8 cellular contexts compared by ENCODE assay signal in genomic region chr11:57325735-57326048, GRCh38. TPM values are rescaled to one million over a fixed set of nuclear protein-coding genes. Genes with fewer than 3 reads are reported as not detected.
DNase-seq lines count a peak whose midpoint lies in the region; ATAC-seq and TF ChIP-seq lines count a peak whose summit lies in the region.

No MANE protein-coding gene starts in this region.

- H3K79me2 ChIP-seq in DND-41 (ENCODE audit: insufficient read depth, low read length), result peaks cover 17% of the 10 kb centered on the region

- intact Hi-C loops in aorta (cut with DNase I), result loop anchor here (10.0 kb wide), 2 partner anchors 329 to 339 kb away; partner anchors contain the start of genes CLP1 (in 1 of the 2) and ZDHHC5 (in 1 of the 2)

- peak overlapping the region; percentile 87 for H3K4me3 Mint-ChIP-seq in chondrocyte (ENCODE audit: unreplicated experiment)
- peak overlapping the region; percentile 71 for H3K4me3 Mint-ChIP-seq in mesothelial cell of epicardium

- H3K27ac Mint-ChIP-seq in chondrocyte (ENCODE audit: unreplicated experiment) (peak overlapping the region; percentile 98), mesothelial cell of epicardium (peak overlapping the region; percentile 99)

- peak overlapping the region; percentile 61 for H3K9ac ChIP-seq in DND-41 (ENCODE audit: low read depth, low read length)

- ATAC-seq in DND-41 (ENCODE audit: insufficient read depth, low read depth), result no peak
- peak; percentile 27 for ATAC-seq in aorta (ENCODE audit: low FRiP score)
- ATAC-seq in HG03175 (IDR thresholded peaks at IDR 0.05; ENCODE audit: unreplicated experiment), result no peak

- peaks cover 40% of the 10 kb centered on the region for H3K36me3 Mint-ChIP-seq in chondrocyte (ENCODE audit: low read depth)
- H3K36me3 Mint-ChIP-seq in mesothelial cell of epicardium, result peaks cover 38% of the 10 kb centered on the region

- peak overlapping the region; percentile 70 for H3K4me2 ChIP-seq in DND-41 (ENCODE audit: insufficient read depth, low read length)

- H3K4me3 ChIP-seq in DND-41 (ENCODE audit: low read depth in 1 of 2, low read length in 2 of 2), result peak overlapping the region; percentile 24 to 62; a peak in 3 of 4 replicates
- peak overlapping the region; percentile 89 for H3K4me3 ChIP-seq in LNCaP clone FGC (ENCODE audit: low read depth, low read length)
- no peak overlapping the region for H3K4me3 ChIP-seq in aorta (ENCODE audit: low read length in 2 of 2)

- H2AFZ ChIP-seq in DND-41 (ENCODE audit: low read depth, low read length), result peak overlapping the region; percentile 85

- WGBS in aorta, 2 donors, result 8 to 15% methylated on average over 6 of the region's 6 CpGs

- DNase-seq in DND-41 (no peak), LNCaP clone FGC (ENCODE audit: low read depth) (no peak), chondrocyte (ENCODE audit: low spot score) (no peak), mesothelial cell of epicardium (ENCODE audit: low spot score in 2 of 2, unreplicated experiment in 2 of 2) (no peak), aorta (peak in 1 of 2 donors; percentile 64), COLO829 (ENCODE audit: low spot score) (no peak), CD1c-positive myeloid dendritic cell (ENCODE audit: extremely low spot score) (no peak)

- H3K27me3 Mint-ChIP-seq in chondrocyte (ENCODE audit: low read depth), result no peaks in the 10 kb centered on the region
- H3K27me3 Mint-ChIP-seq in mesothelial cell of epicardium (ENCODE audit: low read depth), result no peaks in the 10 kb centered on the region

- H3K36me3 ChIP-seq in DND-41 (ENCODE audit: insufficient read depth, low read length), result peaks cover 51% of the 10 kb centered on the region
- H3K36me3 ChIP-seq in aorta (ENCODE audit: control insufficient read depth in 1 of 2, insufficient read depth in 2 of 2, low read length in 1 of 2), result peaks cover 0 to 6% of the 10 kb centered on the region in 2 donors

- H3K27ac ChIP-seq in DND-41 (ENCODE audit: low read length), result peak overlapping the region; percentile 82
- peak overlapping the region; percentile 87 to 97 for H3K27ac ChIP-seq in aorta (ENCODE audit: low read depth in 1 of 2, low read length in 2 of 2)

- peaks cover 48% of the 10 kb centered on the region for H3K4me1 Mint-ChIP-seq in chondrocyte (ENCODE audit: low read depth)
- H3K4me1 Mint-ChIP-seq in mesothelial cell of epicardium, result peaks cover 56% of the 10 kb centered on the region

- H3K27me3 ChIP-seq in DND-41 (ENCODE audit: insufficient read depth, low read length, poor library complexity) (no peaks in the 10 kb centered on the region), aorta (ENCODE audit: control insufficient read depth in 1 of 2, insufficient read depth in 2 of 2, low read length in 1 of 2) (no peaks in the 10 kb centered on the region)

- H3K9me3 Mint-ChIP-seq in chondrocyte (ENCODE audit: low read depth), result no peaks in the 10 kb centered on the region
- H3K9me3 Mint-ChIP-seq in mesothelial cell of epicardium, result no peaks in the 10 kb centered on the region

- peaks cover 15% of the 10 kb centered on the region for H4K20me1 ChIP-seq in DND-41 (ENCODE audit: insufficient read depth, low read length)

- peaks cover 58% of the 10 kb centered on the region for H3K4me1 ChIP-seq in DND-41 (ENCODE audit: insufficient read depth, low read length)
- no peaks in the 10 kb centered on the region for H3K4me1 ChIP-seq in aorta (ENCODE audit: control insufficient read depth in 1 of 2, insufficient read depth in 2 of 2, low read length in 2 of 2)

- TF ChIP-seq CTCF in DND-41 (IDR thresholded peaks at IDR 0.05; ENCODE audit: borderline replicate concordance, extremely low read depth, low read length, poor library complexity, severe bottlenecking), result no peak
- no peak for TF ChIP-seq CTCF in LNCaP clone FGC (IDR thresholded peaks at IDR 0.05; ENCODE audit: control insufficient read depth, extremely low read depth, insufficient read depth)
- TF ChIP-seq CTCF in chondrocyte (IDR thresholded peaks at IDR 0.05), result no peak
- no peak for TF ChIP-seq CTCF in mesothelial cell of epicardium (IDR thresholded peaks at IDR 0.05; ENCODE audit: unreplicated experiment)

- H3K9me3 ChIP-seq in DND-41 (ENCODE audit: insufficient read depth, low read length, severe bottlenecking) (no peaks in the 10 kb centered on the region), aorta (ENCODE audit: control insufficient read depth, low read length) (no peaks in the 10 kb centered on the region)

RNA-seq across cellular contexts. Expression of gene TNKS1BP1, which starts 0.9 kb away (rescaled TPM):
- total RNA-seq in chondrocyte, result 112 to 181 TPM (median 164 TPM) in 3 replicates
- 201 to 216 TPM (median 216 TPM) in 3 replicates for total RNA-seq in mesothelial cell of epicardium
- total RNA-seq in aorta, result 100 to 1,000 TPM; 169 to 184 TPM
- 100 to 1,000 TPM in 1 of 2 donors, 10 to 100 TPM in 1; 35.2 to 161 TPM for polyA plus RNA-seq in aorta

RNA-seq across cellular contexts. Expression of gene SSRP1, which starts 10.0 kb away (rescaled TPM):
- total RNA-seq in chondrocyte (56.8 to 76.3 TPM (median 58.8 TPM) in 3 replicates), mesothelial cell of epicardium (106 to 110 TPM (median 108 TPM) in 3 replicates), aorta (10 to 100 TPM; 43.2 to 48.7 TPM)
- 10 to 100 TPM; 37.8 to 44.9 TPM for polyA plus RNA-seq in aorta

RNA-seq across cellular contexts. Expression of gene P2RX3, which starts 12.5 kb away (rescaled TPM):
- total RNA-seq in chondrocyte (not detected in 3 replicates), mesothelial cell of epicardium (2.0 to 3.1 TPM (median 2.6 TPM) in 3 replicates), aorta (not detected)
- not detected for polyA plus RNA-seq in aorta

RNA-seq across cellular contexts. Expression of gene PRG3, which starts 55.3 kb away (rescaled TPM):
- total RNA-seq in chondrocyte, result not detected in 3 replicates
- not detected in 3 replicates for total RNA-seq in mesothelial cell of epicardium
- not detected for total RNA-seq in aorta
- not detected for polyA plus RNA-seq in aorta

Comparison
In these comparisons a context has a peak if more than half of its experiments do, and no peak if none do; other contexts are left out.
1. H3K4me3 ChIP-seq: peak in DND-41 (2 of 2) and LNCaP clone FGC (single experiment); none in aorta (0 of 2).